Comparison of ENCODE assay signal across 15 cellular contexts in the genomic region with DNA sequence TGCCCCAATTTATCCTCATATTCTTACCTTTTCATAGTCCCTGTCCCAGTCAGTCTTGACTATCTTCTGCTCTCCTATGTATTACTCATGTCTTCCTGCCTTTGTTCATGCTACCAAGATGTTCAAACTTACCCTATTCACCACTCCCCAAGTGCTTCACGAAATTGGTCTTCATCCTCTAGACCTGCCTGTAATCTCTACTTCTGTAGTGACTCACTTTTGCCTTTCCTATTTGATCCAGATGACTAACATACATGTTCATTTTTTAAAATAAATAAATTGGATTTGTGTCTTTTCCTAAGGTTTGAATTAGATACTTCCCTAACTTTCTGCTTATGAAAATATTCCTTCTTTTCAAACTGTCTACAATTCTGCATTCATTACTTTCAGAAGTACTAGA.
DNase-seq lines count a peak whose midpoint lies in the region; ATAC-seq and TF ChIP-seq lines count a peak whose summit lies in the region.
"Had no signal": no experiment of that assay in that cellular context is flagged by ENCODE, and none has a peak within 500 bp of the region (broad histone marks: within the 10 kb centered on the region; RNA-seq: fewer than 3 reads in every experiment).

No MANE protein-coding gene starts in this region.

- H3K4me3 ChIP-seq in SJSA1: no peak overlapping the region

- no peaks in the 10 kb centered on the region for H3K36me3 Mint-ChIP-seq in stimulated activated naive B cell treated with anti-CD40 and anti-IgM and Interleukin-4, amounts not matched to agents 10 μg/mL and 1 μg/mL and 100 μg/mL, for 72 hours

- no peak overlapping the region for H3K4me3 Mint-ChIP-seq in stimulated activated naive B cell treated with anti-CD40 and anti-IgM and Interleukin-4, amounts not matched to agents 10 μg/mL and 1 μg/mL and 100 μg/mL, for 72 hours
- H3K4me3 Mint-ChIP-seq: CD4-positive, alpha-beta T cell had no signal

- peak; percentile 22 for ATAC-seq in foreskin keratinocyte
- ATAC-seq in GM21723 (IDR thresholded peaks at IDR 0.05; ENCODE audit: unreplicated experiment): no peak
- no peak for ATAC-seq in left colon
- ATAC-seq in stimulated activated naive B cell treated with anti-CD40 and anti-IgM and Interleukin-4, amounts not matched to agents 10 μg/mL and 1 μg/mL and 100 μg/mL, for 72 hours (replicated peaks): no peak
- ATAC-seq: Right ventricle myocardium inferior had no signal

- 0 out of 2 replicates have a peak, but pooled peaks cover 2% of the 10 kb centered on the region for H3K27me3 ChIP-seq in SJSA1 (replicated peaks)
- peaks cover 20% of the 10 kb centered on the region for H3K27me3 ChIP-seq in foreskin keratinocyte

- intact Hi-C loops in left colon (cut with DNase I, micrococcal nuclease): no loop called here

- H3K4me1 ChIP-seq in SJSA1 (replicated peaks): peaks cover 34% of the 10 kb centered on the region
- peaks cover 4% of the 10 kb centered on the region for H3K4me1 ChIP-seq in foreskin keratinocyte

- no peaks in the 10 kb centered on the region for H3K36me3 ChIP-seq in SJSA1

- no peak overlapping the region for H3K27ac ChIP-seq in SJSA1
- no peak overlapping the region for H3K27ac ChIP-seq in foreskin keratinocyte

- no peaks in the 10 kb centered on the region for H3K27me3 Mint-ChIP-seq in stimulated activated naive B cell treated with anti-CD40 and anti-IgM and Interleukin-4, amounts not matched to agents 10 μg/mL and 1 μg/mL and 100 μg/mL, for 72 hours
- H3K27me3 Mint-ChIP-seq: CD4-positive, alpha-beta T cell had no signal

- no peak for TF ChIP-seq CTCF in foreskin keratinocyte (conservative IDR thresholded peaks at IDR 0.05)

- H3K4me1 Mint-ChIP-seq in stimulated activated naive B cell treated with anti-CD40 and anti-IgM and Interleukin-4, amounts not matched to agents 10 μg/mL and 1 μg/mL and 100 μg/mL, for 72 hours: no peaks in the 10 kb centered on the region

- peak; percentile 30 for DNase-seq in ELR (ENCODE audit: low read depth)
- peak; percentile 84 to 88 for DNase-seq in SJSA1 (ENCODE audit: low read depth in 1 of 2, low spot score in 2 of 2)
- DNase-seq in dedifferentiated amniotic fluid mesenchymal stem cell (ENCODE audit: extremely low spot score): peak; percentile 37
- peak in 1 of 2 donors; percentile 54 for DNase-seq in foreskin keratinocyte
- DNase-seq in left colon: no peak
- DNase-seq in stimulated activated naive B cell treated with anti-CD40 and anti-IgM and Interleukin-4, amounts not matched to agents 10 μg/mL and 1 μg/mL and 100 μg/mL, for 72 hours: no peak
- no peak for DNase-seq in NCI-H128 (lab: John Stamatoyannopoulos, UW; ENCODE audit: unreplicated experiment)
- DNase-seq: Caco-2; CD4-positive, alpha-beta T cell; NCI-H1092 treated with DMSO at 0.1 percent for 48 hours; NCI-H1694; NCI-H2081 treated with DMSO at 0.1 percent for 48 hours; NK-92 treated with Interleukin-12 subunit alpha and Interleukin-12 subunit beta, amount 100 ng/mL, for 24 hours had no signal

- H3K27ac Mint-ChIP-seq in stimulated activated naive B cell treated with anti-CD40 and anti-IgM and Interleukin-4, amounts not matched to agents 10 μg/mL and 1 μg/mL and 100 μg/mL, for 72 hours: no peak overlapping the region
- H3K27ac Mint-ChIP-seq: CD4-positive, alpha-beta T cell had no signal

- peaks cover 0 to 2% of the 10 kb centered on the region in 2 donors for H3K9me3 Mint-ChIP-seq in stimulated activated naive B cell treated with anti-CD40 and anti-IgM and Interleukin-4, amounts not matched to agents 10 μg/mL and 1 μg/mL and 100 μg/mL, for 72 hours
- H3K9me3 Mint-ChIP-seq: CD4-positive, alpha-beta T cell had no signal

- H3K9me3 ChIP-seq in SJSA1 (replicated peaks): peaks cover 6% of the 10 kb centered on the region; the same call in 1 of the 2 replicates
- H3K9me3 ChIP-seq: Caco-2 had no signal

Comparison
In these comparisons a context has a peak if more than half of its experiments do, and no peak if none do; other contexts are left out.
1. DNase-seq: peak in ELR (single experiment), SJSA1 (2 of 2) and dedifferentiated amniotic fluid mesenchymal stem cell (single experiment); none in left colon (0 of 2), stimulated activated naive B cell treated with anti-CD40 and anti-IgM and Interleukin-4, amounts not matched to agents 10 μg/mL and 1 μg/mL and 100 μg/mL, for 72 hours (single experiment) and NCI-H128 (single experiment).